ENCODE assay signal across 20 cellular contexts in genomic region chr3:14137445-14137844, GRCh38. TPM values are rescaled to one million over a fixed set of nuclear protein-coding genes. Genes with fewer than 3 reads are reported as not detected.
A peak's percentile ranks its signal among the peaks of the same experiment; 100 is the strongest.
DNase-seq lines count a peak whose midpoint lies in the region; ATAC-seq, FAIRE-seq and TF ChIP-seq lines count a peak whose summit lies in the region.
"Had no signal": no experiment of that assay in that cellular context is flagged by ENCODE, and none has a peak within 500 bp of the region (broad histone marks: within the 10 kb centered on the region; RNA-seq: fewer than 3 reads in every experiment).

No MANE protein-coding gene starts in this region.

- H3K79me2 ChIP-seq in HepG2 (ENCODE audit: insufficient read depth, low read length), result no peaks in the 10 kb centered on the region

- no peak overlapping the region for H2AFZ ChIP-seq in HepG2 (ENCODE audit: low read length)

- POLR2A ChIA-PET in HepG2 (lab: Yijun Ruan, JAX), result interaction anchor here (1.3 kb wide), 1 partner anchor 12 kb away, joined by 7 read pairs; no protein-coding TSS in a partner anchor

- peak overlapping the region; percentile 24 to 80 (median 63) for H3K27ac ChIP-seq in esophagus squamous epithelium
- no peak overlapping the region for H3K27ac ChIP-seq in HepG2 (ENCODE audit: extremely low read length, insufficient read depth, low read length)
- peak overlapping the region; percentile 87 to 88 for H3K27ac ChIP-seq in tibial artery
- H3K27ac ChIP-seq: KMS-11 had no signal

- in situ Hi-C loops in HepG2 (cut with HindIII; ENCODE audit: extremely low pct_ligation_motif_present, low pct_unique_long_range_greater_than_20kb), result no loop called here

- no peaks in the 10 kb centered on the region for H4K20me1 ChIP-seq in HepG2 (ENCODE audit: insufficient read depth, low read length)

- FAIRE-seq in HepG2 (lab: Jason Lieb, UNC), result no peak

- peak; percentile 11 for DNase-seq in activated naive CD4-positive, alpha-beta T cell treated with anti-CD3 and anti-CD28 coated beads, Interleukin-2, amount 10 ng/mL, durations not matched to agents 7 days and 5 days
- DNase-seq in activated naive CD4-positive, alpha-beta T cell (lab: John Stamatoyannopoulos, UW), result no peak
- DNase-seq in esophagus squamous epithelium (lab: John Stamatoyannopoulos, UW) (no peak), HepG2 (ENCODE audit: low spot score) (no peak), tibial artery (no peak), T-helper 1 cell (no peak)
- DNase-seq: 8988T; activated CD8-positive, alpha-beta memory T cell treated with anti-CD3 and anti-CD28 coated beads for 24 hours; BE2C; HCEC 1CT; kidney glomerular epithelial cell; NCI-H2029 treated with DMSO at 0.1 percent for 48 hours; SIG-M5; stimulated activated CD4-positive, alpha-beta T cell treated with anti-CD3 and anti-CD28 coated beads, Interleukin-4, amount 100 ng/mL, for 24 hours had no signal

- H3K9me3 ChIP-seq in esophagus squamous epithelium (no peaks in the 10 kb centered on the region), HepG2 (ENCODE audit: low read length) (no peaks in the 10 kb centered on the region), tibial artery (no peaks in the 10 kb centered on the region)
- H3K9me3 ChIP-seq: BE2C had no signal

- H3K27me3 ChIP-seq in esophagus squamous epithelium (no peaks in the 10 kb centered on the region), HepG2 (ENCODE audit: control insufficient read depth in 1 of 2, insufficient read depth in 2 of 2, low read length in 2 of 2) (no peaks in the 10 kb centered on the region), tibial artery (no peaks in the 10 kb centered on the region)
- H3K27me3 ChIP-seq: BE2C had no signal

- H3K36me3 ChIP-seq in esophagus squamous epithelium (peaks cover 40 to 100% (median 56%) of the 10 kb centered on the region in 3 donors), HepG2 (replicated peaks in 1 of 2; ENCODE audit: control insufficient read depth in 1 of 2, insufficient read depth in 2 of 2, low read length in 2 of 2) (peaks cover 29 to 69% of the 10 kb centered on the region in 2 experiments), tibial artery (peaks cover 73 to 96% (median 81%) of the 10 kb centered on the region in 3 donors)
- H3K36me3 ChIP-seq: BE2C had no signal

- CTCF ChIA-PET in activated naive CD4-positive, alpha-beta T cell treated with anti-CD3 and anti-CD28 coated beads, Interleukin-2, amount 10 ng/mL, durations not matched to agents 7 days and 5 days (lab: Charles Lee), result no interaction called here
- CTCF ChIA-PET in HepG2 (lab: Yijun Ruan, JAX; ENCODE audit: low intra/inter-chr PET ratio, low total read pairs), result no interaction called here

- TF ChIP-seq CTCF in esophagus squamous epithelium (IDR thresholded peaks at IDR 0.05), result no peak
- TF ChIP-seq CTCF in HepG2 (CRISPR knock-in tag; IDR thresholded peaks at IDR 0.05), result no peak
- TF ChIP-seq CTCF in tibial artery (IDR thresholded peaks at IDR 0.05), result no peak

- no peak overlapping the region for H3K4me3 ChIP-seq in esophagus squamous epithelium
- H3K4me3 ChIP-seq in HepG2 (replicated peaks in 1 of 3; ENCODE audit: insufficient read depth in 1 of 3, low read depth in 2 of 3, low read length in 3 of 3), result no peak overlapping the region
- H3K4me3 ChIP-seq in tibial artery, result no peak overlapping the region
- H3K4me3 ChIP-seq: skin epidermis had no signal

- no peak for TF ChIP-seq RAD21 in HepG2 (CRISPR knock-in tag; IDR thresholded peaks at IDR 0.05)

- no peaks in the 10 kb centered on the region for H3K9me3 Mint-ChIP-seq in activated naive CD4-positive, alpha-beta T cell treated with anti-CD3 and anti-CD28 coated beads, Interleukin-2, amount 10 ng/mL, durations not matched to agents 7 days and 5 days
- no peaks in the 10 kb centered on the region for H3K9me3 Mint-ChIP-seq in stimulated activated memory B cell treated with anti-CD40 and anti-IgM and Interleukin-4, amounts not matched to agents 10 μg/mL and 1 μg/mL and 100 μg/mL, for 72 hours
- H3K9me3 Mint-ChIP-seq: activated T-helper 1 cell treated with anti-CD3 and anti-CD28 coated beads, Interleukin-12 subunit alpha, Interleukin-12 subunit beta, Interleukin-2, Interleukin-4 antibody, amounts not matched to agents 30 ng/mL and 10 ng/mL and 1 ng/mL, durations not matched to agents 14 hours and 24 hours and 36 hours had no signal

- no peak overlapping the region for H3K27ac Mint-ChIP-seq in activated naive CD4-positive, alpha-beta T cell treated with anti-CD3 and anti-CD28 coated beads, Interleukin-2, amount 10 ng/mL, durations not matched to agents 7 days and 5 days
- no peak overlapping the region for H3K27ac Mint-ChIP-seq in stimulated activated memory B cell treated with anti-CD40 and anti-IgM and Interleukin-4, amounts not matched to agents 10 μg/mL and 1 μg/mL and 100 μg/mL, for 72 hours
- H3K27ac Mint-ChIP-seq: activated T-helper 1 cell treated with anti-CD3 and anti-CD28 coated beads, Interleukin-12 subunit alpha, Interleukin-12 subunit beta, Interleukin-2, Interleukin-4 antibody, amounts not matched to agents 30 ng/mL and 10 ng/mL and 1 ng/mL, durations not matched to agents 14 hours and 24 hours and 36 hours had no signal

- no peaks in the 10 kb centered on the region for H3K27me3 Mint-ChIP-seq in activated naive CD4-positive, alpha-beta T cell treated with anti-CD3 and anti-CD28 coated beads, Interleukin-2, amount 10 ng/mL, durations not matched to agents 7 days and 5 days
- no peaks in the 10 kb centered on the region for H3K27me3 Mint-ChIP-seq in stimulated activated memory B cell treated with anti-CD40 and anti-IgM and Interleukin-4, amounts not matched to agents 10 μg/mL and 1 μg/mL and 100 μg/mL, for 72 hours

- H3K9ac ChIP-seq in HepG2 (ENCODE audit: insufficient read depth, low read depth, low read length), result no peak overlapping the region
- H3K9ac ChIP-seq: KMS-11 had no signal

- no TSS peak for BruUV-seq in HepG2 (replicated peaks; lab: Mats Ljungman, UMichigan)

- H3K4me3 Mint-ChIP-seq in activated naive CD4-positive, alpha-beta T cell treated with anti-CD3 and anti-CD28 coated beads, Interleukin-2, amount 10 ng/mL, durations not matched to agents 7 days and 5 days, result no peak overlapping the region
- H3K4me3 Mint-ChIP-seq in stimulated activated memory B cell treated with anti-CD40 and anti-IgM and Interleukin-4, amounts not matched to agents 10 μg/mL and 1 μg/mL and 100 μg/mL, for 72 hours, result no peak overlapping the region
- H3K4me3 Mint-ChIP-seq: activated T-helper 1 cell treated with anti-CD3 and anti-CD28 coated beads, Interleukin-12 subunit alpha, Interleukin-12 subunit beta, Interleukin-2, Interleukin-4 antibody, amounts not matched to agents 30 ng/mL and 10 ng/mL and 1 ng/mL, durations not matched to agents 14 hours and 24 hours and 36 hours had no signal

- peaks cover 0 to 54% (median 15%) of the 10 kb centered on the region in 3 donors for H3K4me1 ChIP-seq in esophagus squamous epithelium
- H3K4me1 ChIP-seq in HepG2 (ENCODE audit: insufficient read depth, low read length), result peaks cover 12% of the 10 kb centered on the region
- peaks cover 0 to 54% (median 39%) of the 10 kb centered on the region in 4 donors for H3K4me1 ChIP-seq in tibial artery
- H3K4me1 ChIP-seq: BE2C had no signal

- peaks cover 56% of the 10 kb centered on the region for H3K36me3 Mint-ChIP-seq in activated naive CD4-positive, alpha-beta T cell treated with anti-CD3 and anti-CD28 coated beads, Interleukin-2, amount 10 ng/mL, durations not matched to agents 7 days and 5 days
- peaks cover 62% of the 10 kb centered on the region for H3K36me3 Mint-ChIP-seq in stimulated activated memory B cell treated with anti-CD40 and anti-IgM and Interleukin-4, amounts not matched to agents 10 μg/mL and 1 μg/mL and 100 μg/mL, for 72 hours

- TF ChIP-seq POLR2A in esophagus squamous epithelium (IDR thresholded peaks at IDR 0.05), result no peak
- TF ChIP-seq POLR2A in HepG2 (IDR thresholded peaks at IDR 0.05; ENCODE audit: insufficient read depth in 1 of 2, low read depth in 2 of 2, low read length in 2 of 2), result no peak

- peaks cover 18% of the 10 kb centered on the region for H3K4me1 Mint-ChIP-seq in activated naive CD4-positive, alpha-beta T cell treated with anti-CD3 and anti-CD28 coated beads, Interleukin-2, amount 10 ng/mL, durations not matched to agents 7 days and 5 days
- no peaks in the 10 kb centered on the region for H3K4me1 Mint-ChIP-seq in stimulated activated memory B cell treated with anti-CD40 and anti-IgM and Interleukin-4, amounts not matched to agents 10 μg/mL and 1 μg/mL and 100 μg/mL, for 72 hours

- no peak overlapping the region for H3K4me2 ChIP-seq in HepG2 (ENCODE audit: low read depth, low read length)
- H3K4me2 ChIP-seq: KMS-11 had no signal

- 33 to 63% methylated on average over 1 of the region's 3 CpGs for WGBS in esophagus squamous epithelium, 2 donors
- WGBS in HepG2 (ENCODE audit: low lambda C conversion rate), result 100% methylated on average over 2 of the region's 3 CpGs

- ATAC-seq in HepG2, result no peak
- no peak for ATAC-seq in stimulated activated memory B cell treated with anti-CD40 and anti-IgM and Interleukin-4, amounts not matched to agents 10 μg/mL and 1 μg/mL and 100 μg/mL, for 72 hours
- ATAC-seq in HG03565 (IDR thresholded peaks at IDR 0.05; ENCODE audit: unreplicated experiment), result no peak
- ATAC-seq: activated CD4-positive, CD25-positive, alpha-beta regulatory T cell treated with anti-CD3 and anti-CD28 coated beads, Interleukin-2, amount 50 U/mL, for 24 hours had no signal

- intact Hi-C loops in esophagus squamous epithelium (cut with DNase I) (no loop called here), HepG2 (cut with micrococcal nuclease; ENCODE audit: unreplicated experiment) (no loop called here), tibial artery (cut with DNase I; ENCODE audit: low total_unique reads) (no loop called here)

- TF ChIP-seq EP300 in HepG2 (IDR thresholded peaks at IDR 0.05; ENCODE audit: low read depth in 2 of 2, low read length in 2 of 2) (no peak), HepG2 (CRISPR knock-in tag; IDR thresholded peaks at IDR 0.05; ENCODE audit: borderline replicate concordance) (no peak)

RNA-seq across cellular contexts. Expression of gene TMEM43, which starts 12.6 kb away (rescaled TPM):
- total RNA-seq in esophagus squamous epithelium, result 100 to 1,000 TPM in 1 of 4 donors, 10 to 100 TPM in 3; 64.0 to 140 (median 76.3) TPM
- total RNA-seq in HepG2 (2016; rRNA removed; fragmentation: Illumina TruSeq; extraction: Trizol), result 25.9 and 50.5 TPM in 2 replicates
- total RNA-seq in HepG2 (2016; cell fraction: cytosol; rRNA removed; fragmentation: Illumina TruSeq; extraction: Trizol; ENCODE audit: low read depth), result 3.9 and 4.2 TPM in 2 replicates
- 26.3 and 51.3 TPM in 2 replicates for total RNA-seq in HepG2 (2016; cell fraction: insoluble cytoplasmic fraction; rRNA removed; fragmentation: Illumina TruSeq; extraction: Trizol)
- 14.0 TPM in 2 replicates for total RNA-seq in HepG2 (2016; cell fraction: membrane; rRNA removed; fragmentation: Illumina TruSeq; extraction: Trizol)
- 52.0 and 59.4 TPM in 2 replicates for total RNA-seq in HepG2 (2016; cell fraction: nucleus; rRNA removed; fragmentation: Illumina TruSeq; extraction: Trizol)
- polyA plus RNA-seq in HepG2 (2011; rRNA removed), result 48.9 and 57.4 TPM in 2 replicates
- 50.3 and 50.5 TPM in 2 replicates for polyA plus RNA-seq in HepG2 (2011; cell fraction: cytosol; rRNA removed)
- 72.5 and 76.8 TPM in 2 replicates for polyA plus RNA-seq in HepG2 (2011; cell fraction: nucleus; rRNA removed)
- polyA plus RNA-seq in HepG2 (2012), result 33.1 and 37.6 TPM in 2 replicates
- polyA plus RNA-seq in HepG2 (2016; cell fraction: cytosol; fragmentation: Illumina TruSeq; extraction: Trizol; ENCODE audit: low read depth), result 3.5 and 3.6 TPM in 2 replicates
- 24.2 and 24.5 TPM in 2 replicates for polyA plus RNA-seq in HepG2 (2016; cell fraction: insoluble cytoplasmic fraction; fragmentation: Illumina TruSeq; extraction: Trizol; ENCODE audit: low read depth)
- 8.3 and 8.4 TPM in 2 replicates for polyA plus RNA-seq in HepG2 (2016; cell fraction: membrane; fragmentation: Illumina TruSeq; extraction: Trizol; ENCODE audit: low read depth)
- 80.8 and 88.2 TPM in 2 replicates for polyA plus RNA-seq in HepG2 (2016; cell fraction: nucleus; fragmentation: Illumina TruSeq; extraction: Trizol; ENCODE audit: insufficient read depth, low read depth)
- polyA minus RNA-seq in HepG2 (2011; rRNA and poly(A)+ RNA removed; ENCODE audit: low replicate concordance), result 77.4 and 114 TPM in 2 replicates
- 30.1 and 30.2 TPM in 2 replicates for polyA minus RNA-seq in HepG2 (2011; cell fraction: cytosol; rRNA and poly(A)+ RNA removed)
- polyA minus RNA-seq in HepG2 (2011; cell fraction: nucleus; rRNA and poly(A)+ RNA removed), result 31.3 and 32.3 TPM in 2 replicates

RNA-seq across cellular contexts. Expression of gene CHCHD4, which starts 12.8 kb away (rescaled TPM):
- total RNA-seq in esophagus squamous epithelium, result 10 to 100 TPM in 3 of 4 donors, 1 to 10 TPM in 1; 4.2 to 17.8 (median 16.3) TPM
- total RNA-seq in HepG2 (2016; rRNA removed; fragmentation: Illumina TruSeq; extraction: Trizol), result 24.1 and 32.0 TPM in 2 replicates
- total RNA-seq in HepG2 (2016; cell fraction: cytosol; rRNA removed; fragmentation: Illumina TruSeq; extraction: Trizol; ENCODE audit: low read depth), result 11.2 and 11.5 TPM in 2 replicates
- 26.4 and 35.5 TPM in 2 replicates for total RNA-seq in HepG2 (2016; cell fraction: insoluble cytoplasmic fraction; rRNA removed; fragmentation: Illumina TruSeq; extraction: Trizol)
- 22.7 TPM in 2 replicates for total RNA-seq in HepG2 (2016; cell fraction: membrane; rRNA removed; fragmentation: Illumina TruSeq; extraction: Trizol)
- 7.9 and 10.8 TPM in 2 replicates for total RNA-seq in HepG2 (2016; cell fraction: nucleus; rRNA removed; fragmentation: Illumina TruSeq; extraction: Trizol)
- 13.3 and 15.8 TPM in 2 replicates for polyA plus RNA-seq in HepG2 (2011; rRNA removed)
- polyA plus RNA-seq in HepG2 (2011; cell fraction: cytosol; rRNA removed), result 12.6 and 17.4 TPM in 2 replicates
- polyA plus RNA-seq in HepG2 (2011; cell fraction: nucleus; rRNA removed), result 4.0 and 4.7 TPM in 2 replicates
- 17.8 and 18.8 TPM in 2 replicates for polyA plus RNA-seq in HepG2 (2012)
- 9.9 and 12.4 TPM in 2 replicates for polyA plus RNA-seq in HepG2 (2016; cell fraction: cytosol; fragmentation: Illumina TruSeq; extraction: Trizol; ENCODE audit: low read depth)
- 30.7 and 33.5 TPM in 2 replicates for polyA plus RNA-seq in HepG2 (2016; cell fraction: insoluble cytoplasmic fraction; fragmentation: Illumina TruSeq; extraction: Trizol; ENCODE audit: low read depth)
- polyA plus RNA-seq in HepG2 (2016; cell fraction: membrane; fragmentation: Illumina TruSeq; extraction: Trizol; ENCODE audit: low read depth), result 19.0 and 19.4 TPM in 2 replicates
- 14.4 and 14.5 TPM in 2 replicates for polyA plus RNA-seq in HepG2 (2016; cell fraction: nucleus; fragmentation: Illumina TruSeq; extraction: Trizol; ENCODE audit: insufficient read depth, low read depth)
- polyA minus RNA-seq in HepG2 (2011; rRNA and poly(A)+ RNA removed; ENCODE audit: low replicate concordance), result 7.0 and 13.0 TPM in 2 replicates
- 7.3 and 8.8 TPM in 2 replicates for polyA minus RNA-seq in HepG2 (2011; cell fraction: cytosol; rRNA and poly(A)+ RNA removed)
- 3.0 and 5.8 TPM in 2 replicates for polyA minus RNA-seq in HepG2 (2011; cell fraction: nucleus; rRNA and poly(A)+ RNA removed)

RNA-seq across cellular contexts. Expression of gene XPC, which starts 41.0 kb away (rescaled TPM):
- 10 to 100 TPM; 14.4 to 47.9 (median 30.0) TPM for total RNA-seq in esophagus squamous epithelium
- 19.2 and 24.1 TPM in 2 replicates for total RNA-seq in HepG2 (2016; rRNA removed; fragmentation: Illumina TruSeq; extraction: Trizol)
- total RNA-seq in HepG2 (2016; cell fraction: cytosol; rRNA removed; fragmentation: Illumina TruSeq; extraction: Trizol; ENCODE audit: low read depth), result 3.7 and 5.6 TPM in 2 replicates
- 17.3 and 22.5 TPM in 2 replicates for total RNA-seq in HepG2 (2016; cell fraction: insoluble cytoplasmic fraction; rRNA removed; fragmentation: Illumina TruSeq; extraction: Trizol)
- total RNA-seq in HepG2 (2016; cell fraction: membrane; rRNA removed; fragmentation: Illumina TruSeq; extraction: Trizol), result 5.4 and 7.1 TPM in 2 replicates
- total RNA-seq in HepG2 (2016; cell fraction: nucleus; rRNA removed; fragmentation: Illumina TruSeq; extraction: Trizol), result 29.8 and 32.0 TPM in 2 replicates
- polyA plus RNA-seq in HepG2 (2011; rRNA removed), result 9.4 and 13.5 TPM in 2 replicates
- polyA plus RNA-seq in HepG2 (2011; cell fraction: cytosol; rRNA removed), result 5.6 and 7.4 TPM in 2 replicates
- polyA plus RNA-seq in HepG2 (2011; cell fraction: nucleus; rRNA removed), result 40.8 and 46.3 TPM in 2 replicates
- 20.6 and 22.0 TPM in 2 replicates for polyA plus RNA-seq in HepG2 (2012)
- 0.59 and 0.94 TPM in 2 replicates for polyA plus RNA-seq in HepG2 (2016; cell fraction: cytosol; fragmentation: Illumina TruSeq; extraction: Trizol; ENCODE audit: low read depth)
- 13.8 and 16.6 TPM in 2 replicates for polyA plus RNA-seq in HepG2 (2016; cell fraction: insoluble cytoplasmic fraction; fragmentation: Illumina TruSeq; extraction: Trizol; ENCODE audit: low read depth)
- 1.5 and 1.9 TPM in 2 replicates for polyA plus RNA-seq in HepG2 (2016; cell fraction: membrane; fragmentation: Illumina TruSeq; extraction: Trizol; ENCODE audit: low read depth)
- polyA plus RNA-seq in HepG2 (2016; cell fraction: nucleus; fragmentation: Illumina TruSeq; extraction: Trizol; ENCODE audit: insufficient read depth, low read depth), result 38.7 and 40.3 TPM in 2 replicates
- 12.4 and 15.1 TPM in 2 replicates for polyA minus RNA-seq in HepG2 (2011; rRNA and poly(A)+ RNA removed; ENCODE audit: low replicate concordance)
- polyA minus RNA-seq in HepG2 (2011; cell fraction: cytosol; rRNA and poly(A)+ RNA removed), result 7.6 and 8.9 TPM in 2 replicates
- polyA minus RNA-seq in HepG2 (2011; cell fraction: nucleus; rRNA and poly(A)+ RNA removed), result 38.9 and 54.2 TPM in 2 replicates

RNA-seq across cellular contexts. Expression of gene LSM3, which starts 41.2 kb away (rescaled TPM):
- 10 to 100 TPM in 3 of 4 donors, 1 to 10 TPM in 1; 6.3 to 21.5 (median 13.7) TPM for total RNA-seq in esophagus squamous epithelium
- 19.4 and 28.7 TPM in 2 replicates for total RNA-seq in HepG2 (2016; rRNA removed; fragmentation: Illumina TruSeq; extraction: Trizol)
- 9.0 and 9.3 TPM in 2 replicates for total RNA-seq in HepG2 (2016; cell fraction: cytosol; rRNA removed; fragmentation: Illumina TruSeq; extraction: Trizol; ENCODE audit: low read depth)
- 20.1 and 30.7 TPM in 2 replicates for total RNA-seq in HepG2 (2016; cell fraction: insoluble cytoplasmic fraction; rRNA removed; fragmentation: Illumina TruSeq; extraction: Trizol)
- total RNA-seq in HepG2 (2016; cell fraction: membrane; rRNA removed; fragmentation: Illumina TruSeq; extraction: Trizol), result 15.0 and 16.0 TPM in 2 replicates
- total RNA-seq in HepG2 (2016; cell fraction: nucleus; rRNA removed; fragmentation: Illumina TruSeq; extraction: Trizol), result 8.0 and 8.6 TPM in 2 replicates
- polyA plus RNA-seq in HepG2 (2011; rRNA removed), result 2.8 and 5.1 TPM in 2 replicates
- 1.7 and 2.5 TPM in 2 replicates for polyA plus RNA-seq in HepG2 (2011; cell fraction: cytosol; rRNA removed)
- polyA plus RNA-seq in HepG2 (2011; cell fraction: nucleus; rRNA removed), result 1.0 and 1.2 TPM in 2 replicates
- 6.7 and 14.3 TPM in 2 replicates for polyA plus RNA-seq in HepG2 (2012)
- 11.3 and 14.2 TPM in 2 replicates for polyA plus RNA-seq in HepG2 (2016; cell fraction: cytosol; fragmentation: Illumina TruSeq; extraction: Trizol; ENCODE audit: low read depth)
- 33.0 and 38.8 TPM in 2 replicates for polyA plus RNA-seq in HepG2 (2016; cell fraction: insoluble cytoplasmic fraction; fragmentation: Illumina TruSeq; extraction: Trizol; ENCODE audit: low read depth)
- polyA plus RNA-seq in HepG2 (2016; cell fraction: membrane; fragmentation: Illumina TruSeq; extraction: Trizol; ENCODE audit: low read depth), result 15.2 and 17.8 TPM in 2 replicates
- 12.2 and 14.0 TPM in 2 replicates for polyA plus RNA-seq in HepG2 (2016; cell fraction: nucleus; fragmentation: Illumina TruSeq; extraction: Trizol; ENCODE audit: insufficient read depth, low read depth)
- 1.8 and 3.7 TPM in 2 replicates for polyA minus RNA-seq in HepG2 (2011; rRNA and poly(A)+ RNA removed; ENCODE audit: low replicate concordance)
- 1.1 and 1.2 TPM in 2 replicates for polyA minus RNA-seq in HepG2 (2011; cell fraction: cytosol; rRNA and poly(A)+ RNA removed)
- 6.7 and 7.2 TPM in 2 replicates for polyA minus RNA-seq in HepG2 (2011; cell fraction: nucleus; rRNA and poly(A)+ RNA removed)
